Comparison of ENCODE assay signal across 19 cellular contexts in genomic region chr21:14243877-14244276, GRCh38. TPM values are rescaled to one million over a fixed set of nuclear protein-coding genes. Genes with fewer than 3 reads are reported as not detected.
DNase-seq lines count a peak whose midpoint lies in the region; ATAC-seq and TF ChIP-seq lines count a peak whose summit lies in the region.
"Had no signal": no experiment of that assay in that cellular context is flagged by ENCODE, and none has a peak within 500 bp of the region (broad histone marks: within the 10 kb centered on the region; RNA-seq: fewer than 3 reads in every experiment).

No MANE protein-coding gene starts in this region.

- DNase-seq in COLO829 (ENCODE audit: low spot score) (peak; percentile 10), NT2/D1 (ENCODE audit: low read depth, low spot score) (peak; percentile 8), epithelial cell of esophagus (ENCODE audit: low read depth) (peak; percentile 1), left lobe of liver (ENCODE audit: low spot score) (no peak), DMS153 (lab: John Stamatoyannopoulos, UW) (no peak), sigmoid colon (no peak), DMS53 treated with DMSO at 0.1 percent for 48 hours (lab: John Stamatoyannopoulos, UW; ENCODE audit: unreplicated experiment) (no peak)
- DNase-seq: CD8-positive, alpha-beta memory T cell; DMS79 treated with DMSO at 0.1 percent for 48 hours; H9; NCI-H1417 treated with DMSO at 0.1 percent for 48 hours; NCI-H187 treated with DMSO at 0.1 percent for 48 hours; NCI-H2227 treated with DMSO at 0.1 percent for 48 hours; NCI-H524; Peyer's patch; SW 1271 had no signal

- no peaks in the 10 kb centered on the region for H3K36me3 ChIP-seq in NT2/D1 (ENCODE audit: insufficient read depth, insufficient read length, low read length)
- no peaks in the 10 kb centered on the region for H3K36me3 ChIP-seq in sigmoid colon
- H3K36me3 ChIP-seq: BLaER1 treated with 17β-estradiol and CSF1 and Interleukin-3, amounts not matched to agents 10 nM and 100 nM; Peyer's patch; SJSA1 had no signal

- intact Hi-C loops in sigmoid colon (cut with DNase I), result no loop called here

- no peaks in the 10 kb centered on the region for H3K27me3 ChIP-seq in NT2/D1 (ENCODE audit: insufficient read depth, insufficient read length)
- H3K27me3 ChIP-seq in sigmoid colon, result no peaks in the 10 kb centered on the region
- H3K27me3 ChIP-seq: BLaER1 treated with 17β-estradiol and CSF1 and Interleukin-3, amounts not matched to agents 10 nM and 100 nM; Peyer's patch; SJSA1 had no signal

- no peak overlapping the region for H3K27ac ChIP-seq in sigmoid colon
- H3K27ac ChIP-seq: BLaER1 treated with 17β-estradiol and CSF1 and Interleukin-3, amounts not matched to agents 10 nM and 100 nM; Peyer's patch; SJSA1 had no signal

- H3K9me3 ChIP-seq in NT2/D1 (ENCODE audit: insufficient read depth, low read length) (no peaks in the 10 kb centered on the region), sigmoid colon (no peaks in the 10 kb centered on the region)
- H3K9me3 ChIP-seq: BLaER1 treated with 17β-estradiol and CSF1 and Interleukin-3, amounts not matched to agents 10 nM and 100 nM; Peyer's patch; SJSA1 had no signal

- ATAC-seq in left lobe of liver (peak; percentile 48), HG02938 (IDR thresholded peaks at IDR 0.05; ENCODE audit: unreplicated experiment) (no peak)

- no peak for TF ChIP-seq EP300 in sigmoid colon (IDR thresholded peaks at IDR 0.05)

- TF ChIP-seq POLR2A in sigmoid colon (IDR thresholded peaks at IDR 0.05), result no peak

- H3K4me3 ChIP-seq in NT2/D1 (ENCODE audit: insufficient read length, low read depth), result no peak overlapping the region
- no peak overlapping the region for H3K4me3 ChIP-seq in epithelial cell of esophagus (ENCODE audit: low read length)
- H3K4me3 ChIP-seq in sigmoid colon, result no peak overlapping the region
- H3K4me3 ChIP-seq: BLaER1 treated with 17β-estradiol and CSF1 and Interleukin-3, amounts not matched to agents 10 nM and 100 nM; Peyer's patch; SJSA1 had no signal

- WGBS in sigmoid colon, 2 donors, result 48 to 67% methylated on average over 2 of the region's 2 CpGs

- no peaks in the 10 kb centered on the region for H3K4me1 ChIP-seq in NT2/D1 (ENCODE audit: insufficient read depth, insufficient read length)
- H3K4me1 ChIP-seq in sigmoid colon, result no peaks in the 10 kb centered on the region
- H3K4me1 ChIP-seq: BLaER1 treated with 17β-estradiol and CSF1 and Interleukin-3, amounts not matched to agents 10 nM and 100 nM; Peyer's patch; SJSA1 had no signal

- TF ChIP-seq CTCF in epithelial cell of esophagus (IDR thresholded peaks at IDR 0.05; ENCODE audit: insufficient read depth, low read depth, low read length, missing control alignments) (no peak), sigmoid colon (IDR thresholded peaks at IDR 0.05) (no peak)

- H3K9ac ChIP-seq in NT2/D1 (ENCODE audit: insufficient read length, low read depth), result no peak overlapping the region
- H3K9ac ChIP-seq: BLaER1 treated with 17β-estradiol and CSF1 and Interleukin-3, amounts not matched to agents 10 nM and 100 nM had no signal

RNA-seq across cellular contexts. Expression of gene RBM11, which starts 27.9 kb away (rescaled TPM):
- total RNA-seq in left lobe of liver, result not detected
- total RNA-seq in sigmoid colon, result 1 to 10 TPM in 3 of 4 donors, under 1 TPM in 1; 0.28 to 4.3 (median 2.2) TPM
- 1 to 10 TPM in 1 of 3 donors, under 1 TPM in 1, not detected in 1; 0.60 to 1.0 TPM for polyA plus RNA-seq in sigmoid colon
- total RNA-seq: SJSA1 had no signal

RNA-seq across cellular contexts. Expression of gene LIPI, which starts 33.1 kb away (rescaled TPM):
- total RNA-seq in left lobe of liver, result not detected
- not detected for total RNA-seq in sigmoid colon
- not detected for polyA plus RNA-seq in sigmoid colon
- total RNA-seq: CD8-positive, alpha-beta memory T cell; H9; Peyer's patch; SJSA1 had no signal
- polyA plus RNA-seq: CD8-positive, alpha-beta memory T cell had no signal

Comparison
In these comparisons a context has a peak if more than half of its experiments do, and no peak if none do; other contexts are left out.
1. DNase-seq: peak in COLO829 (single experiment), NT2/D1 (single experiment) and epithelial cell of esophagus (single experiment); none in left lobe of liver (single experiment), DMS153 (single experiment), sigmoid colon (single experiment) and DMS53 treated with DMSO at 0.1 percent for 48 hours (single experiment).